Comparison of ENCODE assay signal across 10 cellular contexts in the genomic region with DNA sequence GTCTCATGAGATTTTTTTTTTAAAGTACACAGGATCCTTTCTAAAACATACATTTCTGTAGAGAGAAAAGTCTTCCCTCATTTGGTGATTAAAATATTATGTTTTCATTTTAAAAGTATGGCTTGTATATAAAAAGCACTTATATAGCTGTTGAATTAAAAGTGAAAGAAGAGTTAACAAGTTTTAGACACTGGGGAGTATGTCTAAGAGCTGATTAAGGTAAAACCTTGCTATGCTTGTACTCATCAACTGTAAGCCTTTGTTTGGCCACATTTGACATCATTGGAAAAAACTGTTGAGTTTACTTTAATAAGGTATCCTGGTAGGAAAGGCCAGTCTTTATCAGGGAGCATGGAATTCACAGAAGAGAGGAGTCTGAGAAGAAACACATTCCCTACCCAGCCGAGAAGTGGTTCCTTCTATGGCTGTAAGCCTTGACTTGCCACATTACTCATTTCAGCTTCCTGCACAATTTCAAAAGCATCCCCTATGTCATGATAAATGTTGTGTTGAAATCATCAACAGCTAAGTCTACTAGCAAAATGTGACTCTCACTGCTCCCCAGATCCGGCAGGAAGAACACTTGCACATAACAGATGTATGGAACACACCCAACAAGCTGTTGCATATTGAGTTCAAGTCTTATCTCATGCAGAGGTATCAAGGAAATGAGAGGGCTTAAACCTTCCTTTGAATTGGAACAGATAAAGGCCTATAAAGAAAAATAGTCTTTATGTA.
DNase-seq lines count a peak whose midpoint lies in the region; ATAC-seq and TF ChIP-seq lines count a peak whose summit lies in the region.
"Had no signal": no experiment of that assay in that cellular context is flagged by ENCODE, and none has a peak within 500 bp of the region (broad histone marks: within the 10 kb centered on the region; RNA-seq: fewer than 3 reads in every experiment).

No MANE protein-coding gene starts in this region.

- TF ChIP-seq POLR2A in right lobe of liver (IDR thresholded peaks at IDR 0.05) (no peak), sigmoid colon (IDR thresholded peaks at IDR 0.05) (no peak)

- no peaks in the 10 kb centered on the region for H3K36me3 ChIP-seq in right lobe of liver
- H3K36me3 ChIP-seq in sigmoid colon, result no peaks in the 10 kb centered on the region
- H3K36me3 ChIP-seq: suprapubic skin had no signal

- H3K36me3 Mint-ChIP-seq in activated CD4-positive, alpha-beta T cell treated with anti-CD3 and anti-CD28 coated beads, Interleukin-2, amount 10 ng/mL, durations not matched to agents 24 days and 14 days (ENCODE audit: low read depth), result peaks cover 8% of the 10 kb centered on the region
- H3K36me3 Mint-ChIP-seq: CD8-positive, alpha-beta T cell had no signal

- H3K9me3 Mint-ChIP-seq in activated CD4-positive, alpha-beta T cell treated with anti-CD3 and anti-CD28 coated beads, Interleukin-2, amount 10 ng/mL, durations not matched to agents 24 days and 14 days, result no peaks in the 10 kb centered on the region
- H3K9me3 Mint-ChIP-seq: CD8-positive, alpha-beta T cell had no signal

- H3K9me3 ChIP-seq in right lobe of liver (no peaks in the 10 kb centered on the region), sigmoid colon (no peaks in the 10 kb centered on the region)
- H3K9me3 ChIP-seq: suprapubic skin had no signal

- intact Hi-C loops in right lobe of liver (cut with DNase I), result no loop called here
- intact Hi-C loops in sigmoid colon (cut with DNase I), result no loop called here
- intact Hi-C loops in activated CD4-positive, alpha-beta T cell treated with anti-CD3 and anti-CD28 coated beads, Interleukin-2, amount 10 ng/mL, durations not matched to agents 24 days and 14 days (cut with micrococcal nuclease), result no loop called here

- peaks cover 13% of the 10 kb centered on the region for H3K4me1 Mint-ChIP-seq in activated CD4-positive, alpha-beta T cell treated with anti-CD3 and anti-CD28 coated beads, Interleukin-2, amount 10 ng/mL, durations not matched to agents 24 days and 14 days

- H3K4me3 ChIP-seq in AG10803 (ENCODE audit: low read length) (no peak overlapping the region), right lobe of liver (no peak overlapping the region), sigmoid colon (no peak overlapping the region)
- H3K4me3 ChIP-seq: suprapubic skin had no signal

- TF ChIP-seq CTCF in AG10803 (conservative IDR thresholded peaks at IDR 0.05; ENCODE audit: low read length) (no peak), right lobe of liver (IDR thresholded peaks at IDR 0.05) (no peak), sigmoid colon (IDR thresholded peaks at IDR 0.05) (no peak)

- 35% methylated on average over 2 of the region's 2 CpGs for WGBS in right lobe of liver (ENCODE audit: insufficient coverage, low coverage, low lambda C conversion rate, missing lambda C conversion rate)
- 66 to 70% methylated on average over 2 of the region's 2 CpGs for WGBS in sigmoid colon, 2 donors

- H3K27ac Mint-ChIP-seq in activated CD4-positive, alpha-beta T cell treated with anti-CD3 and anti-CD28 coated beads, Interleukin-2, amount 10 ng/mL, durations not matched to agents 24 days and 14 days, result no peak overlapping the region
- H3K27ac Mint-ChIP-seq: CD8-positive, alpha-beta T cell had no signal

- H3K27me3 Mint-ChIP-seq in activated CD4-positive, alpha-beta T cell treated with anti-CD3 and anti-CD28 coated beads, Interleukin-2, amount 10 ng/mL, durations not matched to agents 24 days and 14 days, result no peaks in the 10 kb centered on the region

- H3K4me1 ChIP-seq in right lobe of liver (no peaks in the 10 kb centered on the region), sigmoid colon (peaks cover 0 to 18% (median 8%) of the 10 kb centered on the region in 4 donors)
- H3K4me1 ChIP-seq: suprapubic skin had no signal

- H3K27ac ChIP-seq in right lobe of liver (no peak overlapping the region), sigmoid colon (no peak overlapping the region)
- H3K27ac ChIP-seq: suprapubic skin had no signal

- no peak overlapping the region for H3K4me3 Mint-ChIP-seq in activated CD4-positive, alpha-beta T cell treated with anti-CD3 and anti-CD28 coated beads, Interleukin-2, amount 10 ng/mL, durations not matched to agents 24 days and 14 days
- H3K4me3 Mint-ChIP-seq: CD8-positive, alpha-beta T cell had no signal

- DNase-seq in AG10803 (ENCODE audit: low read depth) (peak; percentile 73), HPDE6-E6E7 (ENCODE audit: extremely low spot score) (peak; percentile 14), astrocyte of the hippocampus (ENCODE audit: low read depth, low spot score) (peak; percentile 8), kidney tubule cell (ENCODE audit: low spot score) (peak; percentile 5), right lobe of liver (no peak), ecto neural progenitor cell (ENCODE audit: low spot score) (no peak), sigmoid colon (no peak)
- DNase-seq in activated CD4-positive, alpha-beta T cell treated with anti-CD3 and anti-CD28 coated beads, Interleukin-2, amount 10 ng/mL, durations not matched to agents 24 days and 14 days, result no peak
- DNase-seq: CD8-positive, alpha-beta T cell had no signal

- no peaks in the 10 kb centered on the region for H3K27me3 ChIP-seq in right lobe of liver
- H3K27me3 ChIP-seq in sigmoid colon, result no peaks in the 10 kb centered on the region
- H3K27me3 ChIP-seq: suprapubic skin had no signal

- TF ChIP-seq EP300 in sigmoid colon (IDR thresholded peaks at IDR 0.05), result no peak

- no peak for ATAC-seq in right lobe of liver
- ATAC-seq: CD8-positive, alpha-beta T cell had no signal

Comparison
In these comparisons a context has a peak if more than half of its experiments do, and no peak if none do; other contexts are left out.
1. DNase-seq: peak in AG10803 (single experiment), HPDE6-E6E7 (single experiment), astrocyte of the hippocampus (single experiment) and kidney tubule cell (single experiment); none in right lobe of liver (0 of 3), ecto neural progenitor cell (single experiment), sigmoid colon (single experiment) and activated CD4-positive, alpha-beta T cell treated with anti-CD3 and anti-CD28 coated beads, Interleukin-2, amount 10 ng/mL, durations not matched to agents 24 days and 14 days (single experiment).